In genomic region chr2:239294571-239295054, GRCh38 we compare ENCODE assay signal across 11 cellular contexts.
DNase-seq lines count a peak whose midpoint lies in the region; ATAC-seq and TF ChIP-seq lines count a peak whose summit lies in the region.
"Had no signal": no experiment of that assay in that cellular context is flagged by ENCODE, and none has a peak within 500 bp of the region (broad histone marks: within the 10 kb centered on the region; RNA-seq: fewer than 3 reads in every experiment).

No MANE protein-coding gene starts in this region.

- peaks cover 2% of the 10 kb centered on the region for H3K36me3 Mint-ChIP-seq in activated naive CD4-positive, alpha-beta T cell treated with anti-CD3 and anti-CD28 coated beads, Interleukin-2, amount 50 U/mL, for 24 hours
- H3K36me3 Mint-ChIP-seq in natural killer cell, result no peaks in the 10 kb centered on the region

- H3K4me1 ChIP-seq in effector memory CD4-positive, alpha-beta T cell (ENCODE audit: control insufficient read depth, insufficient read depth, low read length, poor library complexity, severe bottlenecking), result peaks cover 58% of the 10 kb centered on the region
- H3K4me1 ChIP-seq in vagina, result peaks cover 63% of the 10 kb centered on the region

- no peaks in the 10 kb centered on the region for H3K27me3 ChIP-seq in effector memory CD4-positive, alpha-beta T cell (replicated peaks; ENCODE audit: control insufficient read depth, insufficient read depth, low read length, poor library complexity, severe bottlenecking)
- H3K27me3 ChIP-seq in vagina, result no peaks in the 10 kb centered on the region
- H3K27me3 ChIP-seq: upper lobe of right lung had no signal

- intact Hi-C loops in natural killer cell (cut with micrococcal nuclease) (no loop called here), vagina (cut with DNase I) (no loop called here)

- H3K27ac ChIP-seq in effector memory CD4-positive, alpha-beta T cell (ENCODE audit: insufficient read depth, low read length, poor library complexity, severe bottlenecking), result peak overlapping the region; percentile 48
- peak overlapping the region; percentile 21 for H3K27ac ChIP-seq in vagina
- H3K27ac ChIP-seq: upper lobe of right lung had no signal

- no peaks in the 10 kb centered on the region for H3K27me3 Mint-ChIP-seq in activated naive CD4-positive, alpha-beta T cell treated with anti-CD3 and anti-CD28 coated beads, Interleukin-2, amount 50 U/mL, for 24 hours
- H3K27me3 Mint-ChIP-seq in natural killer cell (ENCODE audit: low read depth in 2 of 2), result no peaks in the 10 kb centered on the region

- DNase-seq in activated naive CD4-positive, alpha-beta T cell treated with anti-CD3 and anti-CD28 coated beads, Interleukin-2, amount 50 U/mL, for 16 hours, result no peak
- DNase-seq in effector memory CD4-positive, alpha-beta T cell, result no peak
- DNase-seq in natural killer cell (no peak), vagina (ENCODE audit: extremely low spot score in 2 of 2) (no peak), NCI-H187 (lab: John Stamatoyannopoulos, UW) (no peak)
- DNase-seq: activated B cell treated with CpG ODN at 0.5 μM for 24 hours, NCI-H1930, upper lobe of right lung had no signal

- no peaks in the 10 kb centered on the region for H3K9me3 Mint-ChIP-seq in activated naive CD4-positive, alpha-beta T cell treated with anti-CD3 and anti-CD28 coated beads, Interleukin-2, amount 50 U/mL, for 24 hours
- H3K9me3 Mint-ChIP-seq in natural killer cell, result no peaks in the 10 kb centered on the region
- H3K9me3 Mint-ChIP-seq: activated B cell treated with CpG ODN at 0.5 μM for 24 hours had no signal

- no peaks in the 10 kb centered on the region for H3K36me3 ChIP-seq in effector memory CD4-positive, alpha-beta T cell (ENCODE audit: control insufficient read depth, insufficient read depth, low read length)
- no peaks in the 10 kb centered on the region for H3K36me3 ChIP-seq in vagina
- H3K36me3 ChIP-seq: upper lobe of right lung had no signal

- ATAC-seq in natural killer cell (no peak), GM21717 (IDR thresholded peaks at IDR 0.05; ENCODE audit: unreplicated experiment) (no peak), HG02970 (IDR thresholded peaks at IDR 0.05; ENCODE audit: low FRiP score, unreplicated experiment) (no peak)

- TF ChIP-seq CTCF in natural killer cell (IDR thresholded peaks at IDR 0.05), result no peak
- no peak for TF ChIP-seq CTCF in vagina (IDR thresholded peaks at IDR 0.05)

- H3K27ac Mint-ChIP-seq in activated naive CD4-positive, alpha-beta T cell treated with anti-CD3 and anti-CD28 coated beads, Interleukin-2, amount 50 U/mL, for 24 hours, result peak overlapping the region; percentile 94
- peak overlapping the region; percentile 45 to 93 for H3K27ac Mint-ChIP-seq in natural killer cell
- H3K27ac Mint-ChIP-seq: activated B cell treated with CpG ODN at 0.5 μM for 24 hours had no signal

- H3K4me1 Mint-ChIP-seq in activated naive CD4-positive, alpha-beta T cell treated with anti-CD3 and anti-CD28 coated beads, Interleukin-2, amount 50 U/mL, for 24 hours, result peaks cover 72% of the 10 kb centered on the region
- peaks cover 44 to 50% of the 10 kb centered on the region in 2 donors for H3K4me1 Mint-ChIP-seq in natural killer cell

- no peaks in the 10 kb centered on the region for H3K9me3 ChIP-seq in effector memory CD4-positive, alpha-beta T cell (ENCODE audit: control insufficient read depth, low read length)
- H3K9me3 ChIP-seq in vagina, result no peaks in the 10 kb centered on the region
- H3K9me3 ChIP-seq: upper lobe of right lung had no signal

- no peak for TF ChIP-seq POLR2A in vagina (IDR thresholded peaks at IDR 0.05)

- H3K4me3 ChIP-seq in effector memory CD4-positive, alpha-beta T cell (ENCODE audit: insufficient read depth, low read depth, low read length, poor library complexity, severe bottlenecking), result no peak overlapping the region
- no peak overlapping the region for H3K4me3 ChIP-seq in vagina
- H3K4me3 ChIP-seq: upper lobe of right lung had no signal

- H3K4me3 Mint-ChIP-seq in activated naive CD4-positive, alpha-beta T cell treated with anti-CD3 and anti-CD28 coated beads, Interleukin-2, amount 50 U/mL, for 24 hours, result peak overlapping the region; percentile 83
- H3K4me3 Mint-ChIP-seq in natural killer cell, result no peak overlapping the region
